ENCODE assay signal across 18 cellular contexts in the genomic region with DNA sequence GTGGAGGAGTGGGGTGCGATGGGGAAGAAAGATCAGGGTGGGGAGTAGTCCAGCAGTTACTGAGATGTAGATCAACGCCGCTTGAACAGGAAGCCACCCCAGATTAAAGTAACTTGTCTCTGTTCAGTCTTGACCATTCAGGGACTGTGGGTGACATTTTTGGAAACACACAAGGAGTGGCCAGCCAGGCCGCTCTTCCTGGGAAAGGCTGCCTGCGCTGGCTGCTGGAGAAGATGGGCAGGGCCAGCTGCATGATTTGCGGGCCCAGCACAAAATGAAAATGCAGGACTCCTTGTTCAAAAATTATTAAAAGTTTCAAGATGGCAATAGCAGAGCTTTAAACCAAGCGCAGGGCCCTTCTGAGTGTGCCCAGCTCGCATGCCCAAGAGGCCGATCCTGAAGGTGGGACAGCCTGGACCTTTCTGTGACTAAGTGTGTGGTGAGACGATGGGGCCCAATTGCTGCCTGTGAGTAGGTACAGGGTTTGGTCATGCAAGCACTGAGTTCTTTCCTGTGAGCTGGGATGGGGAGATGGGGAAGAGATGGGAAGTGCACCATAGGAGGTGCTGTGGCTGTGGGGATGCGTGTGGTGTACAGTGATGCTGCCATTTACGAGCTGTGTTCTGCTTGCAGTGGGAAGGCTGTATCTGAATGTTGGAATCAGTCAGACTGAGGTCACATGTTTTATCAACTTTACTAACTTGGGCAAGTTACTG. TPM values are rescaled to one million over a fixed set of nuclear protein-coding genes. Genes with fewer than 3 reads are reported as not detected.
DNase-seq lines count a peak whose midpoint lies in the region; ATAC-seq and TF ChIP-seq lines count a peak whose summit lies in the region.
"Had no signal": no experiment of that assay in that cellular context is flagged by ENCODE, and none has a peak within 500 bp of the region (broad histone marks: within the 10 kb centered on the region; RNA-seq: fewer than 3 reads in every experiment).

No MANE protein-coding gene starts in this region.

- DNase-seq in AG08395 (ENCODE audit: low spot score) = peak; percentile 49
- DNase-seq in HCT116 (ENCODE audit: low read depth, low spot score) = peak; percentile 4
- no peak for DNase-seq in chondrocyte (ENCODE audit: low spot score)
- DNase-seq in lung (ENCODE audit: low spot score) = no peak
- no peak for DNase-seq in caudate nucleus (lab: John Stamatoyannopoulos, UW)
- DNase-seq in effector memory CD8-positive, alpha-beta T cell = no peak
- no peak for DNase-seq in NCI-H146 (lab: John Stamatoyannopoulos, UW)
- DNase-seq in NCI-H2171 treated with DMSO at 0.1 percent for 48 hours (lab: John Stamatoyannopoulos, UW) = no peak
- DNase-seq: activated naive CD4-positive, alpha-beta T cell treated with anti-CD3 and anti-CD28 coated beads, Interleukin-2, amount 10 ng/mL, durations not matched to agents 7 days and 5 days; CD8-positive, alpha-beta memory T cell; colonic mucosa; left lung; NCI-H2081; stimulated activated CD4-positive, alpha-beta T cell treated with anti-CD3 and anti-CD28 coated beads, Interleukin-4, amount 100 ng/mL, for 1 hour; stimulated activated naive CD8-positive, alpha-beta T cell treated with anti-CD3 and anti-CD28 coated beads, Interleukin-15, Interleukin-2, amounts not matched to agents 100 U/mL and 50 U/mL, for 24 hours; T1000 had no signal

- POLR2A ChIA-PET in HCT116 (lab: Charles Lee) = no interaction called here

- peak overlapping the region; percentile 27 for H3K27ac Mint-ChIP-seq in chondrocyte (ENCODE audit: unreplicated experiment)
- H3K27ac Mint-ChIP-seq in effector memory CD8-positive, alpha-beta T cell = no peak overlapping the region
- H3K27ac Mint-ChIP-seq: activated naive CD4-positive, alpha-beta T cell treated with anti-CD3 and anti-CD28 coated beads, Interleukin-2, amount 10 ng/mL, durations not matched to agents 7 days and 5 days; CD8-positive, alpha-beta memory T cell; IgD-negative memory B cell had no signal

- no peak for TF ChIP-seq POLR2A in HCT116 (IDR thresholded peaks at IDR 0.05; ENCODE audit: borderline replicate concordance, extremely low read depth, insufficient read depth, insufficient read length)

- H3K36me3 Mint-ChIP-seq in chondrocyte (ENCODE audit: low read depth) = peaks cover 14% of the 10 kb centered on the region
- no peaks in the 10 kb centered on the region for H3K36me3 Mint-ChIP-seq in effector memory CD8-positive, alpha-beta T cell (ENCODE audit: insufficient read depth)
- H3K36me3 Mint-ChIP-seq: activated naive CD4-positive, alpha-beta T cell treated with anti-CD3 and anti-CD28 coated beads, Interleukin-2, amount 10 ng/mL, durations not matched to agents 7 days and 5 days; CD8-positive, alpha-beta memory T cell; IgD-negative memory B cell had no signal

- WGBS in lung, 2 donors = 81 to 88% methylated on average over 12 of the region's 12 CpGs

- H3K27ac ChIP-seq in HCT116 (ENCODE audit: low read depth, low read length) (no peak overlapping the region), lung (ENCODE audit: low read depth in 1 of 2, low read length in 1 of 2) (peak overlapping the region; percentile 26 to 39), caudate nucleus (ENCODE audit: low read depth, low read length) (no peak overlapping the region)
- H3K27ac ChIP-seq: colonic mucosa, parathyroid adenoma had no signal

- no peaks in the 10 kb centered on the region for H4K20me1 ChIP-seq in HCT116 (ENCODE audit: insufficient read depth)

- H3K36me3 ChIP-seq in HCT116 (ENCODE audit: control insufficient read depth in 1 of 2, insufficient read depth in 2 of 2, low read length in 2 of 2) = no peaks in the 10 kb centered on the region
- H3K36me3 ChIP-seq in lung (ENCODE audit: control insufficient read depth in 2 of 2, insufficient read depth in 2 of 2, low read length in 2 of 2) = no peaks in the 10 kb centered on the region
- H3K36me3 ChIP-seq: colonic mucosa, left lung had no signal

- H3K9me3 ChIP-seq in HCT116 (ENCODE audit: control insufficient read depth in 1 of 2, insufficient read depth in 1 of 2, low read depth in 1 of 2, low read length in 2 of 2) = no peaks in the 10 kb centered on the region
- H3K9me3 ChIP-seq in lung (ENCODE audit: control insufficient read depth in 2 of 2, insufficient read depth in 1 of 2, low read length in 1 of 2) = no peaks in the 10 kb centered on the region
- H3K9me3 ChIP-seq: colonic mucosa, left lung had no signal

- H3K4me3 ChIP-seq in HCT116 (replicated peaks in 1 of 2; ENCODE audit: low read depth in 1 of 2, low read length in 2 of 2) = no peak overlapping the region
- H3K4me3 ChIP-seq in lung = no peak overlapping the region
- H3K4me3 ChIP-seq: colonic mucosa, left lung had no signal

- BruUV-seq in HCT116 (replicated peaks; lab: Mats Ljungman, UMichigan) = no TSS peak

- peak; percentile 88 for ATAC-seq in HCT116
- ATAC-seq in lung (ENCODE audit: insufficient read depth, low FRiP score) = no peak
- no peak for ATAC-seq in effector memory CD8-positive, alpha-beta T cell (replicated peaks)
- ATAC-seq: left lung; stimulated activated naive CD8-positive, alpha-beta T cell treated with anti-CD3 and anti-CD28 coated beads, Interleukin-15, Interleukin-2, amounts not matched to agents 100 U/mL and 50 U/mL, for 24 hours had no signal

- TF ChIP-seq RAD21 in HCT116 (IDR thresholded peaks at IDR 0.05; ENCODE audit: low read depth) = no peak

- H2AFZ ChIP-seq in HCT116 (ENCODE audit: low read depth, low read length, poor library complexity, severe bottlenecking) = no peak overlapping the region
- H2AFZ ChIP-seq: parathyroid adenoma had no signal

- H3K4me3 Mint-ChIP-seq in chondrocyte (ENCODE audit: unreplicated experiment) = no peak overlapping the region
- H3K4me3 Mint-ChIP-seq in effector memory CD8-positive, alpha-beta T cell = no peak overlapping the region
- H3K4me3 Mint-ChIP-seq: activated naive CD4-positive, alpha-beta T cell treated with anti-CD3 and anti-CD28 coated beads, Interleukin-2, amount 10 ng/mL, durations not matched to agents 7 days and 5 days; CD8-positive, alpha-beta memory T cell; IgD-negative memory B cell had no signal

- no peaks in the 10 kb centered on the region for H3K27me3 Mint-ChIP-seq in chondrocyte (ENCODE audit: low read depth)
- H3K27me3 Mint-ChIP-seq in effector memory CD8-positive, alpha-beta T cell = peaks cover 16 to 23% of the 10 kb centered on the region in 2 donors

- no peak overlapping the region for H3K4me2 ChIP-seq in HCT116 (ENCODE audit: low read length)

- CTCF ChIA-PET in HCT116 (lab: Charles Lee) = interaction anchor here (2.0 kb wide), 1 partner anchor 22 kb away, joined by 5 read pairs; no protein-coding TSS in a partner anchor

- H3K9ac ChIP-seq in HCT116 (ENCODE audit: low read length) = no peak overlapping the region
- H3K9ac ChIP-seq: parathyroid adenoma had no signal

- H3K4me1 Mint-ChIP-seq in chondrocyte (ENCODE audit: low read depth) = peaks cover 54% of the 10 kb centered on the region
- no peaks in the 10 kb centered on the region for H3K4me1 Mint-ChIP-seq in effector memory CD8-positive, alpha-beta T cell (ENCODE audit: low read depth in 2 of 2)
- H3K4me1 Mint-ChIP-seq: activated naive CD4-positive, alpha-beta T cell treated with anti-CD3 and anti-CD28 coated beads, Interleukin-2, amount 10 ng/mL, durations not matched to agents 7 days and 5 days; CD8-positive, alpha-beta memory T cell; IgD-negative memory B cell had no signal

- H3K9me3 Mint-ChIP-seq in chondrocyte (ENCODE audit: low read depth) = no peaks in the 10 kb centered on the region
- H3K9me3 Mint-ChIP-seq in effector memory CD8-positive, alpha-beta T cell = no peaks in the 10 kb centered on the region
- H3K9me3 Mint-ChIP-seq: activated naive CD4-positive, alpha-beta T cell treated with anti-CD3 and anti-CD28 coated beads, Interleukin-2, amount 10 ng/mL, durations not matched to agents 7 days and 5 days had no signal

- peak in 1 of 3 experiments; percentile 31; a peak in 2 of 6 replicates for TF ChIP-seq CTCF in HCT116 (IDR thresholded peaks at IDR 0.05 in 2 of 3, conservative IDR thresholded peaks at IDR 0.05 in 1 of 3; ENCODE audit: borderline replicate concordance in 1 of 3, insufficient read depth in 1 of 3, low read depth in 2 of 3, low read length in 2 of 3)
- peak; percentile 45 for TF ChIP-seq CTCF in chondrocyte (IDR thresholded peaks at IDR 0.05)
- TF ChIP-seq CTCF in lung (IDR thresholded peaks at IDR 0.05; ENCODE audit: control extremely low read depth, extremely low read depth) = no peak

- no peaks in the 10 kb centered on the region for H3K79me2 ChIP-seq in HCT116 (ENCODE audit: insufficient read depth, low read length)
- H3K79me2 ChIP-seq: parathyroid adenoma had no signal

- intact Hi-C loops in HCT116 (cut with micrococcal nuclease) = no loop called here

- RAD21 ChIA-PET in HCT116 (lab: Charles Lee; ENCODE audit: low non-redundant PET in 1 of 2, low total read pairs in 2 of 2, uncharacterized antibody in 2 of 2, unreplicated experiment in 2 of 2) = no interaction called here

- H3K4me1 ChIP-seq in HCT116 (ENCODE audit: control insufficient read depth in 1 of 2, insufficient read depth in 2 of 2, low read length in 2 of 2) = no peaks in the 10 kb centered on the region
- peaks cover 0 to 13% of the 10 kb centered on the region in 2 donors for H3K4me1 ChIP-seq in lung (ENCODE audit: control insufficient read depth in 2 of 2, insufficient read depth in 2 of 2, low read length in 2 of 2)
- H3K4me1 ChIP-seq: colonic mucosa, parathyroid adenoma had no signal

- H3K27me3 ChIP-seq in HCT116 (ENCODE audit: insufficient read depth, low read length) (0 out of 2 replicates have a peak, but pooled peaks cover 5% of the 10 kb centered on the region), lung (ENCODE audit: control insufficient read depth, insufficient read depth) (no peaks in the 10 kb centered on the region)
- H3K27me3 ChIP-seq: colonic mucosa, left lung had no signal

- no peaks in the 10 kb centered on the region for H3K9me2 ChIP-seq in HCT116 (ENCODE audit: insufficient read depth)

TF ChIP-seq in HCT116, 20 proteins besides CTCF, POLR2A, EP300 and RAD21 (continues in another document):
- TF ChIP-seq, protein P1, sequence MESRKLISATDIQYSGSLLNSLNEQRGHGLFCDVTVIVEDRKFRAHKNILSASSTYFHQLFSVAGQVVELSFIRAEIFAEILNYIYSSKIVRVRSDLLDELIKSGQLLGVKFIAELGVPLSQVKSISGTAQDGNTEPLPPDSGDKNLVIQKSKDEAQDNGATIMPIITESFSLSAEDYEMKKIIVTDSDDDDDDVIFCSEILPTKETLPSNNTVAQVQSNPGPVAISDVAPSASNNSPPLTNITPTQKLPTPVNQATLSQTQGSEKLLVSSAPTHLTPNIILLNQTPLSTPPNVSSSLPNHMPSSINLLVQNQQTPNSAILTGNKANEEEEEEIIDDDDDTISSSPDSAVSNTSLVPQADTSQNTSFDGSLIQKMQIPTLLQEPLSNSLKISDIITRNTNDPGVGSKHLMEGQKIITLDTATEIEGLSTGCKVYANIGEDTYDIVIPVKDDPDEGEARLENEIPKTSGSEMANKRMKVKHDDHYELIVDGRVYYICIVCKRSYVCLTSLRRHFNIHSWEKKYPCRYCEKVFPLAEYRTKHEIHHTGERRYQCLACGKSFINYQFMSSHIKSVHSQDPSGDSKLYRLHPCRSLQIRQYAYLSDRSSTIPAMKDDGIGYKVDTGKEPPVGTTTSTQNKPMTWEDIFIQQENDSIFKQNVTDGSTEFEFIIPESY (IDR thresholded peaks at IDR 0.05; ENCODE audit: extremely low read depth, insufficient replicate concordance, low read length) = no peak

RNA-seq across cellular contexts. Expression of a gene that starts 51.3 kb away (rescaled TPM):
- total RNA-seq in HCT116 (2021; ENCODE audit: unreplicated experiment) = not detected
- polyA plus RNA-seq in HCT116 (2012) = 0.05 and 0.08 TPM in 2 replicates
- 137 to 142 TPM (median 142 TPM) in 3 replicates for total RNA-seq in chondrocyte
- total RNA-seq in lung = 10 to 100 TPM; 30.3 to 43.0 TPM
- polyA plus RNA-seq in lung = 10 to 100 TPM; 13.6 to 26.8 TPM
- total RNA-seq: CD8-positive, alpha-beta memory T cell had no signal
- polyA plus RNA-seq: CD8-positive, alpha-beta memory T cell; IgD-negative memory B cell had no signal

Comparison
In these comparisons a context has a peak if more than half of its experiments do, and no peak if none do; other contexts are left out.
1. DNase-seq: peak in AG08395 (single experiment) and HCT116 (single experiment); none in chondrocyte (single experiment), lung (single experiment), caudate nucleus (0 of 61), effector memory CD8-positive, alpha-beta T cell (0 of 3), NCI-H146 (single experiment) and NCI-H2171 treated with DMSO at 0.1 percent for 48 hours (single experiment).
2. H3K27ac ChIP-seq: peak in lung (2 of 2); none in HCT116 (single experiment) and caudate nucleus (single experiment).
3. RNA of a gene that starts 51.3 kb away (total RNA-seq): 137 to 142 TPM in chondrocyte and 30.3 to 43.0 TPM in lung; not detected in HCT116 (single experiment); every median in the first group is over 10 times any median in the second.